Comparison of ENCODE assay signal across 9 cellular contexts in genomic region chr4:38670061-38670894, GRCh38. TPM values are rescaled to one million over a fixed set of nuclear protein-coding genes. Genes with fewer than 3 reads are reported as not detected.
DNase-seq lines count a peak whose midpoint lies in the region; ATAC-seq, FAIRE-seq and TF ChIP-seq lines count a peak whose summit lies in the region.
"Had no signal": no experiment of that assay in that cellular context is flagged by ENCODE, and none has a peak within 500 bp of the region (broad histone marks: within the 10 kb centered on the region; RNA-seq: fewer than 3 reads in every experiment).

No MANE protein-coding gene starts in this region.

- in situ Hi-C loops in gastrocnemius medialis (cut with MboI; ENCODE audit: low sequenced_read_pairs in 4 of 4), result loop anchor here (5.0 to 10.0 kb wide), 5 partner anchors 353 to 495 kb away; no protein-coding TSS in a partner anchor

- DNase-seq in GM12891 (ENCODE audit: insufficient read length, low spot score), result no peak
- no peak for DNase-seq in hepatocyte (ENCODE audit: low spot score)
- no peak for DNase-seq in gastrocnemius medialis
- DNase-seq in GM19239 (ENCODE audit: insufficient read length, low spot score), result no peak
- DNase-seq: activated gamma-delta T cell had no signal

- FAIRE-seq in GM12891 (lab: Jason Lieb, UNC), result peak; percentile 20
- no peak for FAIRE-seq in GM19239 (lab: Jason Lieb, UNC)

- no peak overlapping the region for H2AFZ ChIP-seq in hepatocyte

- WGBS in hepatocyte (ENCODE audit: low lambda C conversion rate, missing lambda C conversion rate), result 83% methylated on average over 7 of the region's 7 CpGs

- H3K79me2 ChIP-seq in hepatocyte, result peaks cover 87% of the 10 kb centered on the region

- no peak overlapping the region for H3K4me3 ChIP-seq in hepatocyte
- peak overlapping the region in 2 of 4 donors; percentile 9 to 19 for H3K4me3 ChIP-seq in gastrocnemius medialis

- H3K9me3 ChIP-seq in hepatocyte (ENCODE audit: low read depth), result no peaks in the 10 kb centered on the region
- no peaks in the 10 kb centered on the region for H3K9me3 ChIP-seq in gastrocnemius medialis

- TF ChIP-seq CTCF in VCaP (conservative IDR thresholded peaks at IDR 0.05), result no peak
- no peak for TF ChIP-seq CTCF in hepatocyte (IDR thresholded peaks at IDR 0.05; ENCODE audit: poor library complexity)
- no peak for TF ChIP-seq CTCF in gastrocnemius medialis (IDR thresholded peaks at IDR 0.05 in 4 of 5, conservative IDR thresholded peaks at IDR 0.05 in 1 of 5)

- peaks cover 43% of the 10 kb centered on the region for H4K20me1 ChIP-seq in hepatocyte (ENCODE audit: insufficient read depth, poor library complexity, severe bottlenecking)

- intact Hi-C loops in gastrocnemius medialis (cut with DNase I; ENCODE audit: low total_unique reads), result loop anchor here (2.0 to 10.0 kb wide), 2 partner anchors 275 to 599 kb away; no protein-coding TSS in a partner anchor

- H3K4me1 ChIP-seq in hepatocyte (ENCODE audit: insufficient read depth), result peaks cover 76% of the 10 kb centered on the region
- H3K4me1 ChIP-seq in gastrocnemius medialis, result peaks cover 89 to 96% of the 10 kb centered on the region in 2 donors

- ATAC-seq in gastrocnemius medialis, result no peak
- ATAC-seq in GM18502 (IDR thresholded peaks at IDR 0.05; ENCODE audit: poor library complexity, unreplicated experiment), result no peak
- no peak for ATAC-seq in HG03460 (IDR thresholded peaks at IDR 0.05; ENCODE audit: unreplicated experiment)
- no peak for ATAC-seq in HG02981 (IDR thresholded peaks at IDR 0.05; ENCODE audit: unreplicated experiment)

- H3K4me2 ChIP-seq in hepatocyte, result peak overlapping the region; percentile 70

- TF ChIP-seq POLR2A in GM12891 (IDR thresholded peaks at IDR 0.05; ENCODE audit: low read depth, low read length) (no peak), gastrocnemius medialis (IDR thresholded peaks at IDR 0.05) (no peak)

- H3K36me3 ChIP-seq in hepatocyte (replicated peaks; ENCODE audit: insufficient read depth, low read depth) (no peaks in the 10 kb centered on the region), gastrocnemius medialis (no peaks in the 10 kb centered on the region)

- H3K27me3 ChIP-seq in hepatocyte (no peaks in the 10 kb centered on the region), gastrocnemius medialis (no peaks in the 10 kb centered on the region)

- H3K27ac ChIP-seq in VCaP (peak overlapping the region; percentile 99), hepatocyte (peak overlapping the region; percentile 91), gastrocnemius medialis (peak overlapping the region; percentile 69 to 98 (median 72))

- no peaks in the 10 kb centered on the region for H3K9me2 ChIP-seq in hepatocyte (replicated peaks; ENCODE audit: insufficient read depth)

TF ChIP-seq in GM12891, 5 proteins besides CTCF, POLR2A, EP300 and RAD21:
- no peak for TF ChIP-seq POU2F2 (IDR thresholded peaks at IDR 0.05; ENCODE audit: low read depth, low read length)
- TF ChIP-seq TAF1 (IDR thresholded peaks at IDR 0.05; ENCODE audit: low read depth, low read length), result no peak
- TF ChIP-seq PAX5 (IDR thresholded peaks at IDR 0.05; ENCODE audit: insufficient read depth, low read length, severe bottlenecking), result no peak
- TF ChIP-seq POLR2AphosphoS5 (IDR thresholded peaks at IDR 0.05; ENCODE audit: low read depth, low read length), result no peak
- no peak for TF ChIP-seq SPI1 (IDR thresholded peaks at IDR 0.05; ENCODE audit: low read depth, low read length)

RNA-seq across cellular contexts. Expression of gene KLF3, which starts 6.3 kb away (rescaled TPM):
- 14.5 TPM for polyA plus RNA-seq in GM12891 (2012; ENCODE audit: low read depth, missing spikeins)
- total RNA-seq in hepatocyte (77.3 and 81.1 TPM in 2 replicates), gastrocnemius medialis (10 to 100 TPM; 12.7 to 26.5 (median 19.4) TPM)
- polyA plus RNA-seq in hepatocyte, result 68.4 and 74.2 TPM in 2 replicates
